19 cellular contexts compared by ENCODE assay signal in the genomic region with DNA sequence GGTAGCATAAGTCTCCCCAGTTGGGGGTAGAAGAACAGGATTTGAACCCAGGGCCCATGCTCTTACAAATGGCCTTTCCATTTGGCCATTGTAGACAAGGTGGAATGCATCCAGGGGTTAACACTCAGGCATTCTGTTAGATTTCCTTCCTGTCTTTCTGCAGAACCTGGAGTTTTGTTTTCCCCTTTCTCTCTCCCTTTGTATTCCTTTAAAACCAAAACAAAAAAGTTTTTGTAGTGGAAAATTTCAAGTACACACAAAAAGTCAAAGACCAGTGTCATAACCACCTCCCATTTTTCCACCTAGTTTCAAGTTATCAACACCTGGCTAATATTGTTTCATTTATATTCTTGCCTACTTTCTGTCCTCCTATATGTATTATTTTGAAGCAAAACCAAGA. TPM values are rescaled to one million over a fixed set of nuclear protein-coding genes. Genes with fewer than 3 reads are reported as not detected.
DNase-seq lines count a peak whose midpoint lies in the region; ATAC-seq, FAIRE-seq and TF ChIP-seq lines count a peak whose summit lies in the region.
"Had no signal": no experiment of that assay in that cellular context is flagged by ENCODE, and none has a peak within 500 bp of the region (broad histone marks: within the 10 kb centered on the region; RNA-seq: fewer than 3 reads in every experiment).

No MANE protein-coding gene starts in this region.

- CTCF ChIA-PET in endothelial cell of umbilical vein (lab: Charles Lee): interaction anchor here (1.0 to 2.4 kb wide), 2 partner anchors 10 to 50 kb away, joined by 5 to 13 read pairs; no protein-coding TSS in a partner anchor

- no peak for TF ChIP-seq POLR2A in endothelial cell of umbilical vein (IDR thresholded peaks at IDR 0.05; ENCODE audit: low read depth, low read length)

- peak overlapping the region; percentile 34 for H3K4me2 ChIP-seq in endothelial cell of umbilical vein (ENCODE audit: insufficient read depth, low read length)
- H3K4me2 ChIP-seq: BLaER1, GM23338 had no signal

- H3K79me2 ChIP-seq in endothelial cell of umbilical vein (ENCODE audit: control insufficient read depth, insufficient read depth, low read length): no peaks in the 10 kb centered on the region

- peaks cover 51% of the 10 kb centered on the region for H3K4me1 Mint-ChIP-seq in chondrocyte (ENCODE audit: low read depth)
- peaks cover 7 to 13% of the 10 kb centered on the region in 2 donors for H3K4me1 Mint-ChIP-seq in immature natural killer cell
- H3K4me1 Mint-ChIP-seq: CD4-positive, alpha-beta memory T cell had no signal

- TF ChIP-seq CTCF in heart right ventricle (IDR thresholded peaks at IDR 0.05) (no peak), chondrocyte (IDR thresholded peaks at IDR 0.05) (no peak), endothelial cell of umbilical vein (IDR thresholded peaks at IDR 0.05; ENCODE audit: extremely low read depth in 1 of 2, insufficient read depth in 1 of 2, low read depth in 1 of 2, low read length in 2 of 2) (no peak), thoracic aorta (IDR thresholded peaks at IDR 0.05) (no peak)

- FAIRE-seq in endothelial cell of umbilical vein (lab: Jason Lieb, UNC): peak; percentile 61
- FAIRE-seq: H54 had no signal

- H3K27me3 Mint-ChIP-seq in chondrocyte (ENCODE audit: low read depth) (no peaks in the 10 kb centered on the region), immature natural killer cell (ENCODE audit: low read depth in 3 of 3) (peaks cover 0 to 4% (median 1%) of the 10 kb centered on the region in 3 donors)

- dilution Hi-C loops in endothelial cell of umbilical vein (cut with MboI; ENCODE audit: extremely low pct_ligation_motif_present, low sequenced_read_pairs): no loop called here

- H3K27ac ChIP-seq in heart right ventricle (peak overlapping the region in 7 of 10 donors; percentile 31 to 80 (median 62)), right cardiac atrium (ENCODE audit: low read length) (no peak overlapping the region), endothelial cell of umbilical vein (ENCODE audit: insufficient read depth, low read depth, low read length) (no peak overlapping the region), thoracic aorta (peak overlapping the region; percentile 45 to 80)
- H3K27ac ChIP-seq: BLaER1, HL-60 had no signal

- H3K9me3 ChIP-seq in heart right ventricle (peaks cover 0 to 8% (median 0%) of the 10 kb centered on the region in 11 donors), right cardiac atrium (ENCODE audit: control insufficient read depth, low read length) (no peaks in the 10 kb centered on the region), endothelial cell of umbilical vein (replicated peaks; ENCODE audit: control insufficient read depth, insufficient read depth, low read length) (no peaks in the 10 kb centered on the region), thoracic aorta (peaks cover 3% of the 10 kb centered on the region)
- H3K9me3 ChIP-seq: BLaER1 had no signal

- H3K9ac ChIP-seq in endothelial cell of umbilical vein (replicated peaks; ENCODE audit: extremely low read depth, insufficient read depth, low read length): no peak overlapping the region
- H3K9ac ChIP-seq: BLaER1 had no signal

- H3K4me1 ChIP-seq in heart right ventricle (peaks cover 0 to 27% (median 6%) of the 10 kb centered on the region in 9 donors), right cardiac atrium (ENCODE audit: control insufficient read depth, insufficient read depth, low read length) (peaks cover 6% of the 10 kb centered on the region), endothelial cell of umbilical vein (ENCODE audit: control insufficient read depth, extremely low read depth, insufficient read depth, low read length) (peaks cover 19% of the 10 kb centered on the region), thoracic aorta (ENCODE audit: control insufficient read depth in 1 of 2, low read depth in 2 of 2) (peaks cover 41 to 47% of the 10 kb centered on the region in 2 donors)

- H3K27me3 ChIP-seq in heart right ventricle: no peaks in the 10 kb centered on the region
- H3K27me3 ChIP-seq in right cardiac atrium (ENCODE audit: control insufficient read depth, insufficient read depth): no peaks in the 10 kb centered on the region
- no peaks in the 10 kb centered on the region for H3K27me3 ChIP-seq in endothelial cell of umbilical vein (ENCODE audit: control insufficient read depth in 2 of 2, insufficient read depth in 2 of 2, low read length in 2 of 2)
- H3K27me3 ChIP-seq in thoracic aorta (replicated peaks; ENCODE audit: insufficient read depth): no peaks in the 10 kb centered on the region
- H3K27me3 ChIP-seq: BLaER1 had no signal

- H3K36me3 ChIP-seq in heart right ventricle (no peaks in the 10 kb centered on the region), endothelial cell of umbilical vein (ENCODE audit: control insufficient read depth in 2 of 2, extremely low read depth in 1 of 2, insufficient read depth in 2 of 2, low read length in 2 of 2) (no peaks in the 10 kb centered on the region), thoracic aorta (no peaks in the 10 kb centered on the region)
- H3K36me3 ChIP-seq: BLaER1 had no signal

- ATAC-seq in heart right ventricle: no peak
- no peak for ATAC-seq in right cardiac atrium
- ATAC-seq in thoracic aorta (ENCODE audit: insufficient number of reproducible peaks, low FRiP score, low read depth): no peak
- ATAC-seq: GM23338 had no signal

- no peaks in the 10 kb centered on the region for H4K20me1 ChIP-seq in endothelial cell of umbilical vein (replicated peaks; ENCODE audit: control insufficient read depth, extremely low read depth, insufficient read depth, low read length)
- H4K20me1 ChIP-seq: BLaER1 had no signal

- H3K9me3 Mint-ChIP-seq in chondrocyte (ENCODE audit: low read depth) (peaks cover 8% of the 10 kb centered on the region), immature natural killer cell (peaks cover 0 to 3% (median 0%) of the 10 kb centered on the region in 6 donors)

- peak overlapping the region; percentile 6 for H2AFZ ChIP-seq in endothelial cell of umbilical vein (ENCODE audit: low read depth, low read length)
- H2AFZ ChIP-seq: GM23338 had no signal

- H3K4me3 ChIP-seq in heart right ventricle: no peak overlapping the region
- H3K4me3 ChIP-seq in right cardiac atrium (ENCODE audit: low read length): no peak overlapping the region
- H3K4me3 ChIP-seq in endothelial cell of umbilical vein (replicated peaks in 1 of 3; ENCODE audit: insufficient read depth in 1 of 3, low read depth in 1 of 3, low read length in 3 of 3): no peak overlapping the region
- peak overlapping the region; percentile 9 for H3K4me3 ChIP-seq in thoracic aorta
- H3K4me3 ChIP-seq: BLaER1, GM23338 had no signal

- intact Hi-C loops in heart right ventricle (cut with DNase I) (no loop called here), right cardiac atrium (cut with DNase I) (no loop called here), endothelial cell of umbilical vein (cut with micrococcal nuclease) (no loop called here)

- peak overlapping the region; percentile 65 for H3K27ac Mint-ChIP-seq in chondrocyte (ENCODE audit: unreplicated experiment)
- no peak overlapping the region for H3K27ac Mint-ChIP-seq in immature natural killer cell
- H3K27ac Mint-ChIP-seq: CD14-positive monocyte; CD4-positive, alpha-beta memory T cell; GM23338 had no signal

- H3K36me3 Mint-ChIP-seq in chondrocyte (ENCODE audit: low read depth) (no peaks in the 10 kb centered on the region), immature natural killer cell (peaks cover 0 to 4% (median 0%) of the 10 kb centered on the region in 3 donors)

- no peak for DNase-seq in heart right ventricle
- no peak for DNase-seq in right cardiac atrium
- no peak for DNase-seq in chondrocyte (ENCODE audit: low spot score)
- DNase-seq in endothelial cell of umbilical vein (ENCODE audit: low read depth, low spot score): peak; percentile 88
- no peak for DNase-seq in thoracic aorta (ENCODE audit: low spot score)
- no peak for DNase-seq in RPMI8226
- no peak for DNase-seq in NCI-H446 treated with DMSO at 0.1 percent for 48 hours (lab: John Stamatoyannopoulos, UW)
- DNase-seq in immature natural killer cell: no peak
- DNase-seq: 8988T; Calu3; CD4-positive, alpha-beta memory T cell; DMS79 treated with DMSO at 0.1 percent for 48 hours; GF-D8; HCEC 1CT had no signal

- no TSS peak for BruUV-seq in endothelial cell of umbilical vein (replicated peaks; lab: Mats Ljungman, UMichigan)

- H3K4me3 Mint-ChIP-seq in chondrocyte (ENCODE audit: unreplicated experiment): no peak overlapping the region
- no peak overlapping the region for H3K4me3 Mint-ChIP-seq in immature natural killer cell
- H3K4me3 Mint-ChIP-seq: CD14-positive monocyte; CD4-positive, alpha-beta memory T cell; GM23338 had no signal

- POLR2A ChIA-PET in endothelial cell of umbilical vein (lab: Charles Lee): no interaction called here

- no peaks in the 10 kb centered on the region for H3K9me1 ChIP-seq in endothelial cell of umbilical vein (replicated peaks; ENCODE audit: control insufficient read depth, extremely low read depth, insufficient read depth, low read length)

TF ChIP-seq in endothelial cell of umbilical vein, 7 proteins besides CTCF, POLR2A, EP300 and RAD21 (continues in another document):
- no peak for TF ChIP-seq EZH2 (IDR thresholded peaks at IDR 0.05; ENCODE audit: borderline replicate concordance, low read depth, low read length, severe bottlenecking)
- TF ChIP-seq GATA2 (IDR thresholded peaks at IDR 0.05; ENCODE audit: insufficient read depth, insufficient read length, low read depth, low read length): no peak
- TF ChIP-seq POLR2AphosphoS5 (IDR thresholded peaks at IDR 0.05; ENCODE audit: insufficient read depth, low read depth, low read length): no peak
- no peak for TF ChIP-seq MYC (IDR thresholded peaks at IDR 0.05; ENCODE audit: low read depth, low read length)
- no peak for TF ChIP-seq MAX (IDR thresholded peaks at IDR 0.05; ENCODE audit: insufficient read depth, insufficient read length)

RNA-seq across cellular contexts. Expression of gene FRMD4B, which starts 26.0 kb away (rescaled TPM):
- total RNA-seq in heart right ventricle (10 to 100 TPM in 9 of 10 donors, 1 to 10 TPM in 1; 9.5 to 31.0 (median 17.7) TPM), right cardiac atrium (10 to 100 TPM; 28.5 to 42.1 (median 31.2) TPM), chondrocyte (3.7 to 10.6 TPM (median 4.1 TPM) in 3 replicates), endothelial cell of umbilical vein (77.7 and 89.7 TPM in 2 replicates), thoracic aorta (10 to 100 TPM; 57.5 to 86.1 TPM)
- polyA plus RNA-seq in heart right ventricle (1 to 10 TPM; 4.1 to 7.8 TPM), right cardiac atrium (8.8 TPM), endothelial cell of umbilical vein (58.4 and 66.4 TPM in 2 replicates), immature natural killer cell (10 to 100 TPM in 1 of 3 donors, 1 to 10 TPM in 2; 1.3 to 16.1 (median 5.4) TPM)
- 54.0 and 54.3 TPM in 2 replicates for polyA plus RNA-seq in endothelial cell of umbilical vein (2011; cell fraction: cytosol; rRNA removed)
- 187 and 208 TPM in 2 replicates for polyA plus RNA-seq in endothelial cell of umbilical vein (2011; cell fraction: nucleus; rRNA removed)
- 48.6 and 55.5 TPM in 2 replicates for polyA plus RNA-seq in endothelial cell of umbilical vein (2012)
- polyA minus RNA-seq in endothelial cell of umbilical vein: 215 and 218 TPM in 2 replicates
- 3.3 TPM for polyA minus RNA-seq in endothelial cell of umbilical vein (2011; cell fraction: cytosol; rRNA and poly(A)+ RNA removed)
- 236 and 297 TPM in 2 replicates for polyA minus RNA-seq in endothelial cell of umbilical vein (2011; cell fraction: nucleus; rRNA and poly(A)+ RNA removed)

Comparison
In these comparisons a context has a peak if more than half of its experiments do, and no peak if none do; other contexts are left out.
1. H3K27ac ChIP-seq: peak in heart right ventricle (7 of 10) and thoracic aorta (2 of 2); none in right cardiac atrium (single experiment) and endothelial cell of umbilical vein (single experiment).